Comparison of ENCODE assay signal across 1 cellular context in the genomic region with DNA sequence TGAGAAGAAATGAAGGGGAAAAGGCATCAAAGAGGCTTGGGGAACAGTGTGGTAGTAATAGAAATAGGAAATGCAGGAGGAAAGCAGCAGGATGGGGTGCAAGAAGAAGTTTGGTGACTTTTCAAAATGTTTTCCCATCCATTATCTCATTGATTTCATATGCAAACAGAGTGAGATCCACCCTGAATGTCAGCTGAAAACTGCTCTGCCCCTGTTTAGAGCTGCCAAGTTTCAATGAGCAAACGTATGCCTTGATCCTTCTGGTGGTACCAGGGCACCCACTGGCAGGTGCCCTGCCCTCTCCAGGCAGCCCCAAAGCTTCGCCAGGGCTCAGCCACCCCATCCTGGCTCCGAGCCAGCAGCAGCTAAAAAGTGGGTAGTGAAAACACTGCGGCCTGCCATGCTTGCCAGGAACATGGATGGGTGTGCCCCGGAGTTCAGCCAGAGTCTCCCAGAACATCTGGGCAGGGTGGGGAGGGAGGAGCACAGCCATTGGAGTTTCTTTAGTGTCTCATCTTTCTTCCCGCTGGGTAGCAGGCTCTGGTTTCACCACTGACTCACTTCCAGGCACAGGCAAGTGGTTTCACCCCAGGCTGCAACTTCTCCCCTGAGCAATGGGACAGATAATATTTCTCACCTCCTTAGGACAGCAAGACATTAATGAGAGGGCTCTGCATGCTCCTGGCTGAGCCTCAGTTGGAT.
TF ChIP-seq lines count a peak whose summit lies in the region.

No MANE protein-coding gene starts in this region.

TF ChIP-seq in HCT116, 20 proteins besides CTCF, POLR2A, EP300 and RAD21 (continued from another document):
- TF ChIP-seq, protein P1, sequence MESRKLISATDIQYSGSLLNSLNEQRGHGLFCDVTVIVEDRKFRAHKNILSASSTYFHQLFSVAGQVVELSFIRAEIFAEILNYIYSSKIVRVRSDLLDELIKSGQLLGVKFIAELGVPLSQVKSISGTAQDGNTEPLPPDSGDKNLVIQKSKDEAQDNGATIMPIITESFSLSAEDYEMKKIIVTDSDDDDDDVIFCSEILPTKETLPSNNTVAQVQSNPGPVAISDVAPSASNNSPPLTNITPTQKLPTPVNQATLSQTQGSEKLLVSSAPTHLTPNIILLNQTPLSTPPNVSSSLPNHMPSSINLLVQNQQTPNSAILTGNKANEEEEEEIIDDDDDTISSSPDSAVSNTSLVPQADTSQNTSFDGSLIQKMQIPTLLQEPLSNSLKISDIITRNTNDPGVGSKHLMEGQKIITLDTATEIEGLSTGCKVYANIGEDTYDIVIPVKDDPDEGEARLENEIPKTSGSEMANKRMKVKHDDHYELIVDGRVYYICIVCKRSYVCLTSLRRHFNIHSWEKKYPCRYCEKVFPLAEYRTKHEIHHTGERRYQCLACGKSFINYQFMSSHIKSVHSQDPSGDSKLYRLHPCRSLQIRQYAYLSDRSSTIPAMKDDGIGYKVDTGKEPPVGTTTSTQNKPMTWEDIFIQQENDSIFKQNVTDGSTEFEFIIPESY (IDR thresholded peaks at IDR 0.05; ENCODE audit: extremely low read depth, insufficient replicate concordance, low read length), result no peak
- no peak for TF ChIP-seq EGR1 (IDR thresholded peaks at IDR 0.05; ENCODE audit: low read depth)
- TF ChIP-seq SP1 (IDR thresholded peaks at IDR 0.05; ENCODE audit: low read depth), result peak; percentile 67
